ENCODE assay signal across 18 cellular contexts in genomic region chr4:5912614-5913019, GRCh38. TPM values are rescaled to one million over a fixed set of nuclear protein-coding genes. Genes with fewer than 3 reads are reported as not detected.
DNase-seq lines count a peak whose midpoint lies in the region; ATAC-seq and TF ChIP-seq lines count a peak whose summit lies in the region.
"Had no signal": no experiment of that assay in that cellular context is flagged by ENCODE, and none has a peak within 500 bp of the region (broad histone marks: within the 10 kb centered on the region; RNA-seq: fewer than 3 reads in every experiment).

No MANE protein-coding gene starts in this region.

- no peak overlapping the region for H3K4me3 ChIP-seq in GM12865 (ENCODE audit: low read depth, low read length)
- H3K4me3 ChIP-seq: cardiac muscle cell, lung, transverse colon had no signal

- ATAC-seq in GM18520 (IDR thresholded peaks at IDR 0.05; ENCODE audit: unreplicated experiment) = no peak
- no peak for ATAC-seq in HG03469 (IDR thresholded peaks at IDR 0.05; ENCODE audit: unreplicated experiment)
- no peak for ATAC-seq in left ventricle myocardium superior
- ATAC-seq: naive thymus-derived CD8-positive, alpha-beta T cell; stimulated activated naive B cell treated with anti-CD40 and anti-IgM and Interleukin-4, amounts not matched to agents 10 μg/mL and 1 μg/mL and 100 μg/mL, for 72 hours had no signal

- intact Hi-C loops in left ventricle myocardium superior (cut with micrococcal nuclease) = no loop called here

- H3K27ac ChIP-seq in epithelial cell of prostate = no peak overlapping the region
- H3K27ac ChIP-seq: cardiac muscle cell, transverse colon had no signal

- in situ Hi-C loops in KBM-7 (cut with MboI; ENCODE audit: low pct_unique_long_range_greater_than_20kb, low sequenced_read_pairs) = no loop called here

- peak; percentile 9 for DNase-seq in GM12865 (ENCODE audit: low read depth)
- peak; percentile 16 for DNase-seq in KBM-7
- DNase-seq in NCI-H526 (lab: John Stamatoyannopoulos, UW) = peak; percentile 80 to 85
- peak; percentile 33 for DNase-seq in epithelial cell of prostate (ENCODE audit: low read depth, low spot score)
- no peak for DNase-seq in D341Med (ENCODE audit: low spot score)
- DNase-seq in left ventricle myocardium superior = no peak
- DNase-seq: foreskin fibroblast; HFFc6; naive thymus-derived CD8-positive, alpha-beta T cell; NCI-H82; stimulated activated CD4-positive, alpha-beta T cell treated with anti-CD3 and anti-CD28 coated beads, Interleukin-12 subunit alpha, Interleukin-12 subunit beta, amount 100 ng/mL, for 4 hours; stimulated activated naive B cell treated with anti-CD40 and anti-IgM and Interleukin-4, amounts not matched to agents 10 μg/mL and 1 μg/mL and 100 μg/mL, for 72 hours; SW 1271; transverse colon had no signal

- TF ChIP-seq CTCF in GM12865 (IDR thresholded peaks at IDR 0.05; ENCODE audit: insufficient read depth, low read depth, low read length, missing control alignments) = no peak

RNA-seq across cellular contexts. Expression of gene CRMP1, which starts 19.7 kb away (rescaled TPM):
- total RNA-seq in left ventricle myocardium superior = 1.3 TPM
- total RNA-seq: HFFc6; naive thymus-derived CD8-positive, alpha-beta T cell had no signal

Comparison
In these comparisons a context has a peak if more than half of its experiments do, and no peak if none do; other contexts are left out.
1. DNase-seq: peak in GM12865 (single experiment), KBM-7 (single experiment), NCI-H526 (2 of 2) and epithelial cell of prostate (single experiment); none in D341Med (single experiment) and left ventricle myocardium superior (single experiment).